Comparison of ENCODE assay signal across 8 cellular contexts in the genomic region with DNA sequence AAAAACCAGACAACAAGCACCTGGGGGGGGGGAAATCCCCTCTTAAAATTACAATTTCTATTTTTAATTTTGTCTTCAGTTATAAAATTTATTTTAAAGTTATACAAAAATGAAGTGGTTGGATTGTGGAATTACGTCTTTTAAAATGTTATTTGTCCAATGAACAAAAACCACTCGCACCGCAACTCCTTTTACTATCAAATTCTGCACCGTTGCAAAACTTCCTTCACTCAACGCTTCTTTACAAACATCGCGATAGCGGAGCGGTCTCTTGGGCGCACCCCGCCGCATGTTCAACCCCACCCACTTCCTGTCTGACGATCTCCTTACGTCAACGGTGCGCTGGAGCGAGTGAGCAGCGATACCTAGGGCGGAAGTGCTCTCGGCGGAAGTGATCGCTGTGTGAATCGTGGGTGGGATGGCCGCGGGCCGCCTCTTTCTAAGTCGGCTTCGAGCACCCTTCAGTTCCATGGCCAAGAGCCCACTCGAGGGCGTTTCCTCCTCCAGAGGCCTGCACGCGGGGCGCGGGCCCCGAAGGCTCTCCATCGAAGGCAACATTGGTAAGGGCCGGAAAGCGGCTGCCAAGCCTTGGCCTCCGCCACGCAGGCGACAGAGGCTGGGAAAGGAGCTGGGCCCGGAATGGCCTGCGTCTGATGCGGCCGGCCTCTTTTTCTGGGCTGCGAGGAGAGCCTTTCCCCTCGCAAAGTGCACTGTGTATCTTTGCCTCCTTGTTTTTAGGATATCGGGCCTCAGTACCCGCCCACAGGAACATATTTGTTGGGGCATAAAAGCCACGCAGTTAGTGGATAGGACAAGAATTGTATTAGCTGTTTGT. TPM values are rescaled to one million over a fixed set of nuclear protein-coding genes. Genes with fewer than 3 reads are reported as not detected.
A peak's percentile ranks its signal among the peaks of the same experiment; 100 is the strongest.
DNase-seq lines count a peak whose midpoint lies in the region; TF ChIP-seq lines count a peak whose summit lies in the region.

A gene (plus strand): TSS at position 388 of the 835 bp plus-strand sequence. CDS start 31 bp downstream, at position 419.

- no peaks in the 10 kb centered on the region for H4K20me1 ChIP-seq in MM.1S (ENCODE audit: insufficient read depth, low read length)

- peak within 1 kb of the TSS; percentile 74 to 95 (median 88) for H3K27ac Mint-ChIP-seq in nephron
- H3K27ac Mint-ChIP-seq in stimulated activated naive CD8-positive, alpha-beta T cell treated with anti-CD3 and anti-CD28 coated beads, Interleukin-15, Interleukin-2, amounts not matched to agents 100 ng/mL and 50 ng/mL, for 24 hours: peak within 1 kb of the TSS; percentile 94

- in situ Hi-C loops in HAP-1 (cut with MboI; ENCODE audit: low sequenced_read_pairs): no loop called here

- peak within 1 kb of the TSS; percentile 81 for H3K4me2 ChIP-seq in MM.1S (ENCODE audit: low read depth, low read length)

- H3K27ac ChIP-seq in MM.1S (ENCODE audit: low read length): peak within 1 kb of the TSS; percentile 78

- no peaks in the 10 kb centered on the region for H3K9me3 ChIP-seq in ES-I3 (ENCODE audit: control insufficient read depth, insufficient read depth, low read length)
- H3K9me3 ChIP-seq in HAP-1: no peaks in the 10 kb centered on the region
- no peaks in the 10 kb centered on the region for H3K9me3 ChIP-seq in MM.1S (replicated peaks; ENCODE audit: insufficient read depth, low read length)

- H3K4me1 ChIP-seq in ES-I3 (ENCODE audit: insufficient read depth, low read length) (peaks cover 12% of the 10 kb centered on the region), HAP-1 (peaks cover 18% of the 10 kb centered on the region), MM.1S (ENCODE audit: low read length) (peaks cover 5% of the 10 kb centered on the region; the same call in 1 of the 2 replicates)

- peaks cover 38% of the 10 kb centered on the region for H3K4me1 Mint-ChIP-seq in nephron
- peaks cover 65% of the 10 kb centered on the region for H3K4me1 Mint-ChIP-seq in stimulated activated naive CD8-positive, alpha-beta T cell treated with anti-CD3 and anti-CD28 coated beads, Interleukin-15, Interleukin-2, amounts not matched to agents 100 ng/mL and 50 ng/mL, for 24 hours (ENCODE audit: low read depth)

- peak within 1 kb of the TSS; percentile 70 for H2AFZ ChIP-seq in MM.1S (ENCODE audit: low read length)

- H3K9ac ChIP-seq in ES-I3 (ENCODE audit: low read depth, low read length) (peak within 1 kb of the TSS; percentile 99), MM.1S (ENCODE audit: low read length) (peak within 1 kb of the TSS; percentile 90)

- no peak for TF ChIP-seq CTCF in MM.1S (IDR thresholded peaks at IDR 0.05; ENCODE audit: low read length)
- TF ChIP-seq CTCF in fibroblast of the aortic adventitia (IDR thresholded peaks at IDR 0.05; ENCODE audit: insufficient read depth, low read length): no peak
- TF ChIP-seq CTCF in nephron (IDR thresholded peaks at IDR 0.05; ENCODE audit: unreplicated experiment in 3 of 3): no peak

- H3K27me3 ChIP-seq in HAP-1 (ENCODE audit: low read depth): no peaks in the 10 kb centered on the region
- H3K27me3 ChIP-seq in MM.1S (replicated peaks; ENCODE audit: insufficient read depth, low read length): 0 out of 2 replicates have a peak, but pooled peaks cover 4% of the 10 kb centered on the region

- no peaks in the 10 kb centered on the region for H3K36me3 ChIP-seq in ES-I3 (ENCODE audit: insufficient read depth, low read length)
- peaks cover 7% of the 10 kb centered on the region for H3K36me3 ChIP-seq in HAP-1 (replicated peaks)
- no peaks in the 10 kb centered on the region for H3K36me3 ChIP-seq in MM.1S (replicated peaks; ENCODE audit: insufficient read depth, low read length)

- no peaks in the 10 kb centered on the region for H3F3A ChIP-seq in MM.1S (ENCODE audit: insufficient read depth, low read length)

- peaks cover 47% of the 10 kb centered on the region for H3K79me2 ChIP-seq in MM.1S (ENCODE audit: low read length)

- DNase-seq in HAP-1 (ENCODE audit: low spot score in 2 of 2) (peak; percentile 96 to 98), MM.1S (peak; percentile 100), SIG-M5 (lab: John Stamatoyannopoulos, UW) (peak; percentile 97), activated gamma-delta T cell (lab: John Stamatoyannopoulos, UW) (peak; percentile 69), fibroblast of the aortic adventitia (ENCODE audit: low read depth) (peak; percentile 100)

- H3K9me3 Mint-ChIP-seq in nephron: no peaks in the 10 kb centered on the region
- no peaks in the 10 kb centered on the region for H3K9me3 Mint-ChIP-seq in stimulated activated naive CD8-positive, alpha-beta T cell treated with anti-CD3 and anti-CD28 coated beads, Interleukin-15, Interleukin-2, amounts not matched to agents 100 ng/mL and 50 ng/mL, for 24 hours

- peaks cover 27% of the 10 kb centered on the region for H3K27me3 Mint-ChIP-seq in nephron (ENCODE audit: low read depth)
- H3K27me3 Mint-ChIP-seq in stimulated activated naive CD8-positive, alpha-beta T cell treated with anti-CD3 and anti-CD28 coated beads, Interleukin-15, Interleukin-2, amounts not matched to agents 100 ng/mL and 50 ng/mL, for 24 hours: no peaks in the 10 kb centered on the region

- H3K36me3 Mint-ChIP-seq in nephron (ENCODE audit: low read depth): peaks cover 16% of the 10 kb centered on the region
- peaks cover 23% of the 10 kb centered on the region for H3K36me3 Mint-ChIP-seq in stimulated activated naive CD8-positive, alpha-beta T cell treated with anti-CD3 and anti-CD28 coated beads, Interleukin-15, Interleukin-2, amounts not matched to agents 100 ng/mL and 50 ng/mL, for 24 hours (ENCODE audit: low read depth)

- no peaks in the 10 kb centered on the region for H3K9me2 ChIP-seq in MM.1S (replicated peaks; ENCODE audit: insufficient read depth, low read length)

- H3K4me3 ChIP-seq in HAP-1 (peak within 1 kb of the TSS; percentile 80), MM.1S (ENCODE audit: low read length) (peak within 1 kb of the TSS; percentile 87), fibroblast of the aortic adventitia (ENCODE audit: low read depth, low read length) (peak within 1 kb of the TSS; percentile 86)

- peak within 1 kb of the TSS; percentile 83 to 89 (median 87) for H3K4me3 Mint-ChIP-seq in nephron
- H3K4me3 Mint-ChIP-seq in stimulated activated naive CD8-positive, alpha-beta T cell treated with anti-CD3 and anti-CD28 coated beads, Interleukin-15, Interleukin-2, amounts not matched to agents 100 ng/mL and 50 ng/mL, for 24 hours: peak within 1 kb of the TSS; percentile 92

RNA-seq across cellular contexts. Expression of the gene that starts here (rescaled TPM):
- total RNA-seq in fibroblast of the aortic adventitia (ENCODE audit: low replicate concordance): 15.3 and 57.7 TPM in 2 replicates

Comparison
In these comparisons a context has a peak if more than half of its experiments do, and no peak if none do; other contexts are left out.
1. Peak in every context shown above with its lines: DNase-seq, H3K4me3 ChIP-seq and H3K27ac ChIP-seq.